ENCODE assay signal across 16 cellular contexts in the genomic region with DNA sequence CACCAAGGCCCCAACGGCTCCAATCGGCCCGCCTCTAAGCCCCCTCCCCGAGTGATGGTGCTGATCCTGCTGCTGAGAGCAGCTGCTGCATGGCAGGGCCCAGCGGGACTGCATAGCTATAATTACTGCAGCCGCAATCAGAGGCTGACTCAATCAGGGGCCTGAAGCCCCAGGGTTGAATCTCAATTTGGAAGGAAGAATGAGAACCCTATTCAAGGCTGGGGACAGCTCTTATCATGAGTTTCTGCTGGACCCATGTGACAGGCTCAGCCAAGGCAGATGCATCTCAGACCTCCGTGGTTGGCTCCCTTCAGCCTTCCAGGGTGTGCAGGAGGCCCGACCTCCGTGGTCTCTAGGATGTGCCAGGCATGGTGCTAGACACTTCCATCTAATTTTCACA.
"Had no signal": no experiment of that assay in that cellular context is flagged by ENCODE, and none has a peak within 500 bp of the region (broad histone marks: within the 10 kb centered on the region; RNA-seq: fewer than 3 reads in every experiment).

No MANE protein-coding gene starts in this region.

- H3K27ac ChIP-seq: lower lobe of right lung, neutrophil, skin epidermis, tibial artery, uterus had no signal

- H3K9me3 ChIP-seq: lower lobe of right lung, neutrophil, tibial artery, uterus had no signal

- H3K27me3 ChIP-seq: dorsolateral prefrontal cortex, neutrophil, tibial artery, uterus had no signal

- H3K36me3 ChIP-seq: lower lobe of right lung, neutrophil, tibial artery, uterus had no signal

- DNase-seq: activated CD4-positive, alpha-beta T cell treated with anti-CD3 and anti-CD28 coated beads, Interleukin-2, amount 50 U/mL, for 48 hours; activated CD4-positive, CD25-positive, alpha-beta regulatory T cell; head of caudate nucleus; left cardiac atrium; lower lobe of right lung; midbrain; naive B cell; stimulated activated CD4-positive, alpha-beta T cell treated with anti-CD3 and anti-CD28 coated beads, Interleukin-4, amount 100 ng/mL, for 4 hours; T-helper 17 cell; tibial artery; uterus had no signal

- ATAC-seq: esophagus mucosa, left cardiac atrium, lower lobe of right lung, T-helper 17 cell had no signal

- H3K36me3 Mint-ChIP-seq: naive B cell had no signal

- H3K4me3 ChIP-seq: dorsolateral prefrontal cortex, lower lobe of right lung, skin epidermis, tibial artery, uterus had no signal

- H3K4me3 Mint-ChIP-seq: activated naive CD4-positive, alpha-beta T cell treated with anti-CD3 and anti-CD28 coated beads, Interleukin-2, amount 50 U/mL, for 24 hours; T-helper 17 cell had no signal

- H3K27me3 Mint-ChIP-seq: activated naive CD4-positive, alpha-beta T cell treated with anti-CD3 and anti-CD28 coated beads, Interleukin-2, amount 50 U/mL, for 24 hours; naive B cell; T-helper 17 cell had no signal

- H3K9me3 Mint-ChIP-seq: activated naive CD4-positive, alpha-beta T cell treated with anti-CD3 and anti-CD28 coated beads, Interleukin-2, amount 50 U/mL, for 24 hours; naive B cell had no signal

- H3K27ac Mint-ChIP-seq: activated naive CD4-positive, alpha-beta T cell treated with anti-CD3 and anti-CD28 coated beads, Interleukin-2, amount 50 U/mL, for 24 hours; T-helper 17 cell had no signal
